1 cellular context compared by ENCODE assay signal in the genomic region with DNA sequence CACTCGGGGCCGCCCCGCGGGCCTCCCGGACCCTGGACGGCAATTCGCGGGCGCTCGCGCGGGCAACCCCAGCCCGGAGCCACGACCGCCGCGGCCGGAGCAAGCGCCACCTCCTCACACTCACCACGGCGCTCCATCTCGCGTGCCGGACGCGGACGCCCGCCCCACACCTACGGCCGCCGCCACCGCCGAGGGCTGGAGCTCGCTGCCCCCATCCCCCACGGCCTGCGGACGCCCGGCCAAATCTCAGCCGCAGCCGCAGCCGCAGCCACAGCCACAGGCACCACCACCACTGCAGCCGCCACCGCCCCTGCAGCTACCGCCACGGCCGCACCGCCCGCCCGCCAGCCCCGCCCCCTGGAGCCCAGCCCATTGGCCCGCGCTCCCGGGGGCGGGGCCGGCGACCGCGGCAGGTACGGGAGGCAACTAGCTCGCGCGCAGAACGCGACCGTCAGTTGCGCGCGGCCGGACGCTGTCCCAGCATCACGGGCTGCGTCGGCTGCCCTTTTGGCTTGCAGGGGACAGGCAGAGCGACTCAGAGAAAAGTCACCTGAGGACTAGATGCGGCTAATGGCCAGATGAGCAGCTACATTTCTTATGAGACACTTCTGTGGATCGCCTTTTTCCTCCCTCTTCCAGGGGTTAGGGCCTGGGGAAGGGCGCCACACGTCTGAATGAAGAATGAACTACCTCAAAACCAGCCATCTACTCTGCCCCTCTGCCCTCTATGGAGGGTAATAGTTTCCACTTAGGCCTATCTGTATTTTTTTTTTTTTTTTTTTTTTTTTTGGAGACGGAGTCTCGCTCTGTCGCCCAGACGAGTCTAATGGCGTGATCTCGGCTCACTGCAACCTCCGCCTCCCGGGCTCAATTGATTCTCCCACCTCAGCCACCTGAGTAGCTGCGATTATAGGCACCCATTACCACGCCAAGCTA.
TF ChIP-seq lines count a peak whose summit lies in the region.

A gene with protein sequence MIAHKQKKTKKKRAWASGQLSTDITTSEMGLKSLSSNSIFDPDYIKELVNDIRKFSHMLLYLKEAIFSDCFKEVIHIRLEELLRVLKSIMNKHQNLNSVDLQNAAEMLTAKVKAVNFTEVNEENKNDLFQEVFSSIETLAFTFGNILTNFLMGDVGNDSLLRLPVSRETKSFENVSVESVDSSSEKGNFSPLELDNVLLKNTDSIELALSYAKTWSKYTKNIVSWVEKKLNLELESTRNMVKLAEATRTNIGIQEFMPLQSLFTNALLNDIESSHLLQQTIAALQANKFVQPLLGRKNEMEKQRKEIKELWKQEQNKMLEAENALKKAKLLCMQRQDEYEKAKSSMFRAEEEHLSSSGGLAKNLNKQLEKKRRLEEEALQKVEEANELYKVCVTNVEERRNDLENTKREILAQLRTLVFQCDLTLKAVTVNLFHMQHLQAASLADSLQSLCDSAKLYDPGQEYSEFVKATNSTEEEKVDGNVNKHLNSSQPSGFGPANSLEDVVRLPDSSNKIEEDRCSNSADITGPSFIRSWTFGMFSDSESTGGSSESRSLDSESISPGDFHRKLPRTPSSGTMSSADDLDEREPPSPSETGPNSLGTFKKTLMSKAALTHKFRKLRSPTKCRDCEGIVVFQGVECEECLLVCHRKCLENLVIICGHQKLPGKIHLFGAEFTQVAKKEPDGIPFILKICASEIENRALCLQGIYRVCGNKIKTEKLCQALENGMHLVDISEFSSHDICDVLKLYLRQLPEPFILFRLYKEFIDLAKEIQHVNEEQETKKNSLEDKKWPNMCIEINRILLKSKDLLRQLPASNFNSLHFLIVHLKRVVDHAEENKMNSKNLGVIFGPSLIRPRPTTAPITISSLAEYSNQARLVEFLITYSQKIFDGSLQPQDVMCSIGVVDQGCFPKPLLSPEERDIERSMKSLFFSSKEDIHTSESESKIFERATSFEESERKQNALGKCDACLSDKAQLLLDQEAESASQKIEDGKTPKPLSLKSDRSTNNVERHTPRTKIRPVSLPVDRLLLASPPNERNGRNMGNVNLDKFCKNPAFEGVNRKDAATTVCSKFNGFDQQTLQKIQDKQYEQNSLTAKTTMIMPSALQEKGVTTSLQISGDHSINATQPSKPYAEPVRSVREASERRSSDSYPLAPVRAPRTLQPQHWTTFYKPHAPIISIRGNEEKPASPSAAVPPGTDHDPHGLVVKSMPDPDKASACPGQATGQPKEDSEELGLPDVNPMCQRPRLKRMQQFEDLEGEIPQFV (minus strand): TSS at position 294 of the 936 bp plus-strand sequence. CDS start 5,973 bp downstream, outside the sequence.

TF ChIP-seq in HepG2, 621 proteins besides CTCF, POLR2A, EP300 and RAD21 (continued from another document and continues in another):
- no peak for TF ChIP-seq CC2D1A (CRISPR knock-in tag; IDR thresholded peaks at IDR 0.05)
- TF ChIP-seq CBX1 (IDR thresholded peaks at IDR 0.05; ENCODE audit: low read depth), result peak; percentile 42
- peak; percentile 82 for TF ChIP-seq SAP130 (CRISPR knock-in tag; IDR thresholded peaks at IDR 0.05; ENCODE audit: low read depth)
- TF ChIP-seq SKI (IDR thresholded peaks at IDR 0.05; ENCODE audit: partially characterized antibody), result peak; percentile 33
- no peak for TF ChIP-seq ZNF10 (CRISPR knock-in tag; IDR thresholded peaks at IDR 0.05; ENCODE audit: borderline replicate concordance, low read depth)
- TF ChIP-seq HDAC1 (CRISPR knock-in tag; IDR thresholded peaks at IDR 0.05), result peak; percentile 56; the same call in 1 of the 2 replicates
- TF ChIP-seq, protein P1, sequence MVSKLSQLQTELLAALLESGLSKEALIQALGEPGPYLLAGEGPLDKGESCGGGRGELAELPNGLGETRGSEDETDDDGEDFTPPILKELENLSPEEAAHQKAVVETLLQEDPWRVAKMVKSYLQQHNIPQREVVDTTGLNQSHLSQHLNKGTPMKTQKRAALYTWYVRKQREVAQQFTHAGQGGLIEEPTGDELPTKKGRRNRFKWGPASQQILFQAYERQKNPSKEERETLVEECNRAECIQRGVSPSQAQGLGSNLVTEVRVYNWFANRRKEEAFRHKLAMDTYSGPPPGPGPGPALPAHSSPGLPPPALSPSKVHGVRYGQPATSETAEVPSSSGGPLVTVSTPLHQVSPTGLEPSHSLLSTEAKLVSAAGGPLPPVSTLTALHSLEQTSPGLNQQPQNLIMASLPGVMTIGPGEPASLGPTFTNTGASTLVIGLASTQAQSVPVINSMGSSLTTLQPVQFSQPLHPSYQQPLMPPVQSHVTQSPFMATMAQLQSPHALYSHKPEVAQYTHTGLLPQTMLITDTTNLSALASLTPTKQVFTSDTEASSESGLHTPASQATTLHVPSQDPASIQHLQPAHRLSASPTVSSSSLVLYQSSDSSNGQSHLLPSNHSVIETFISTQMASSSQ (IDR thresholded peaks at IDR 0.05; ENCODE audit: low read depth), result no peak
- TF ChIP-seq, protein P1 (CRISPR knock-in tag; IDR thresholded peaks at IDR 0.05; ENCODE audit: borderline replicate concordance), result no peak
- no peak for TF ChIP-seq ZBTB20 (CRISPR knock-in tag; IDR thresholded peaks at IDR 0.05; ENCODE audit: borderline replicate concordance, low read depth)
- peak; percentile 66; the same call in 1 of the 2 replicates for TF ChIP-seq ZNF441 (CRISPR knock-in tag; IDR thresholded peaks at IDR 0.05; ENCODE audit: borderline replicate concordance)
- TF ChIP-seq RBFOX2 (IDR thresholded peaks at IDR 0.05; ENCODE audit: low read depth, low read length), result peak; percentile 78
- 0 out of 2 replicates have a peak, but pooled peaks have one; percentile 22 for TF ChIP-seq CHD2 (IDR thresholded peaks at IDR 0.05; ENCODE audit: low read depth, low read length)
- TF ChIP-seq ZNF782 (CRISPR knock-in tag; IDR thresholded peaks at IDR 0.05; ENCODE audit: borderline replicate concordance), result no peak
- TF ChIP-seq, protein P2, sequence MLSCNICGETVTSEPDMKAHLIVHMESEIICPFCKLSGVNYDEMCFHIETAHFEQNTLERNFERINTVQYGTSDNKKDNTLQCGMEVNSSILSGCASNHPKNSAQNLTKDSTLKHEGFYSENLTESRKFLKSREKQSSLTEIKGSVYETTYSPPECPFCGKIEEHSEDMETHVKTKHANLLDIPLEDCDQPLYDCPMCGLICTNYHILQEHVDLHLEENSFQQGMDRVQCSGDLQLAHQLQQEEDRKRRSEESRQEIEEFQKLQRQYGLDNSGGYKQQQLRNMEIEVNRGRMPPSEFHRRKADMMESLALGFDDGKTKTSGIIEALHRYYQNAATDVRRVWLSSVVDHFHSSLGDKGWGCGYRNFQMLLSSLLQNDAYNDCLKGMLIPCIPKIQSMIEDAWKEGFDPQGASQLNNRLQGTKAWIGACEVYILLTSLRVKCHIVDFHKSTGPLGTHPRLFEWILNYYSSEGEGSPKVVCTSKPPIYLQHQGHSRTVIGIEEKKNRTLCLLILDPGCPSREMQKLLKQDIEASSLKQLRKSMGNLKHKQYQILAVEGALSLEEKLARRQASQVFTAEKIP (CRISPR knock-in tag; IDR thresholded peaks at IDR 0.05; ENCODE audit: borderline replicate concordance), result no peak
- TF ChIP-seq, protein P3, sequence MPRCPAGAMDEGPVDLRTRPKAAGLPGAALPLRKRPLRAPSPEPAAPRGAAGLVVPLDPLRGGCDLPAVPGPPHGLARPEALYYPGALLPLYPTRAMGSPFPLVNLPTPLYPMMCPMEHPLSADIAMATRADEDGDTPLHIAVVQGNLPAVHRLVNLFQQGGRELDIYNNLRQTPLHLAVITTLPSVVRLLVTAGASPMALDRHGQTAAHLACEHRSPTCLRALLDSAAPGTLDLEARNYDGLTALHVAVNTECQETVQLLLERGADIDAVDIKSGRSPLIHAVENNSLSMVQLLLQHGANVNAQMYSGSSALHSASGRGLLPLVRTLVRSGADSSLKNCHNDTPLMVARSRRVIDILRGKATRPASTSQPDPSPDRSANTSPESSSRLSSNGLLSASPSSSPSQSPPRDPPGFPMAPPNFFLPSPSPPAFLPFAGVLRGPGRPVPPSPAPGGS (CRISPR knock-in tag; IDR thresholded peaks at IDR 0.05), result peak; percentile 83; the same call in 1 of the 2 replicates
- TF ChIP-seq, protein P4, sequence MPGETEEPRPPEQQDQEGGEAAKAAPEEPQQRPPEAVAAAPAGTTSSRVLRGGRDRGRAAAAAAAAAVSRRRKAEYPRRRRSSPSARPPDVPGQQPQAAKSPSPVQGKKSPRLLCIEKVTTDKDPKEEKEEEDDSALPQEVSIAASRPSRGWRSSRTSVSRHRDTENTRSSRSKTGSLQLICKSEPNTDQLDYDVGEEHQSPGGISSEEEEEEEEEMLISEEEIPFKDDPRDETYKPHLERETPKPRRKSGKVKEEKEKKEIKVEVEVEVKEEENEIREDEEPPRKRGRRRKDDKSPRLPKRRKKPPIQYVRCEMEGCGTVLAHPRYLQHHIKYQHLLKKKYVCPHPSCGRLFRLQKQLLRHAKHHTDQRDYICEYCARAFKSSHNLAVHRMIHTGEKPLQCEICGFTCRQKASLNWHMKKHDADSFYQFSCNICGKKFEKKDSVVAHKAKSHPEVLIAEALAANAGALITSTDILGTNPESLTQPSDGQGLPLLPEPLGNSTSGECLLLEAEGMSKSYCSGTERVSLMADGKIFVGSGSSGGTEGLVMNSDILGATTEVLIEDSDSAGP (CRISPR knock-in tag; IDR thresholded peaks at IDR 0.05; ENCODE audit: borderline replicate concordance), result peak; percentile 53
- 0 out of 2 replicates have a peak, but pooled peaks have one; percentile 24 for TF ChIP-seq ZNF350 (CRISPR knock-in tag; IDR thresholded peaks at IDR 0.05; ENCODE audit: borderline replicate concordance, low read depth)
- TF ChIP-seq GATAD2A (CRISPR knock-in tag; IDR thresholded peaks at IDR 0.05), result peak; percentile 26; the same call in 1 of the 2 replicates
- TF ChIP-seq ZNF83 (CRISPR knock-in tag; IDR thresholded peaks at IDR 0.05; ENCODE audit: borderline replicate concordance), result no peak
- no peak for TF ChIP-seq ZMYM3 (CRISPR knock-in tag; IDR thresholded peaks at IDR 0.05)
- TF ChIP-seq YEATS4 (CRISPR knock-in tag; IDR thresholded peaks at IDR 0.05; ENCODE audit: borderline replicate concordance), result 0 out of 2 replicates have a peak, but pooled peaks have one; percentile 48
- TF ChIP-seq, protein P5, sequence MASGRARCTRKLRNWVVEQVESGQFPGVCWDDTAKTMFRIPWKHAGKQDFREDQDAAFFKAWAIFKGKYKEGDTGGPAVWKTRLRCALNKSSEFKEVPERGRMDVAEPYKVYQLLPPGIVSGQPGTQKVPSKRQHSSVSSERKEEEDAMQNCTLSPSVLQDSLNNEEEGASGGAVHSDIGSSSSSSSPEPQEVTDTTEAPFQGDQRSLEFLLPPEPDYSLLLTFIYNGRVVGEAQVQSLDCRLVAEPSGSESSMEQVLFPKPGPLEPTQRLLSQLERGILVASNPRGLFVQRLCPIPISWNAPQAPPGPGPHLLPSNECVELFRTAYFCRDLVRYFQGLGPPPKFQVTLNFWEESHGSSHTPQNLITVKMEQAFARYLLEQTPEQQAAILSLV (CRISPR knock-in tag; IDR thresholded peaks at IDR 0.05; ENCODE audit: borderline replicate concordance), result peak; percentile 72; the same call in 1 of the 2 replicates
- no peak for TF ChIP-seq ZNF337 (CRISPR knock-in tag; IDR thresholded peaks at IDR 0.05; ENCODE audit: borderline replicate concordance, low read depth)
- TF ChIP-seq TAF1 (CRISPR knock-in tag; IDR thresholded peaks at IDR 0.05), result peak; percentile 83
- peak; percentile 91 for TF ChIP-seq ASH2L (IDR thresholded peaks at IDR 0.05; ENCODE audit: insufficient read length, low read depth, low read length)
- TF ChIP-seq HOXD1 (CRISPR knock-in tag; IDR thresholded peaks at IDR 0.05), result 0 out of 2 replicates have a peak, but pooled peaks have one; percentile 8
- TF ChIP-seq ZBTB1 (CRISPR knock-in tag; IDR thresholded peaks at IDR 0.05; ENCODE audit: borderline replicate concordance), result no peak
- TF ChIP-seq, protein P6, sequence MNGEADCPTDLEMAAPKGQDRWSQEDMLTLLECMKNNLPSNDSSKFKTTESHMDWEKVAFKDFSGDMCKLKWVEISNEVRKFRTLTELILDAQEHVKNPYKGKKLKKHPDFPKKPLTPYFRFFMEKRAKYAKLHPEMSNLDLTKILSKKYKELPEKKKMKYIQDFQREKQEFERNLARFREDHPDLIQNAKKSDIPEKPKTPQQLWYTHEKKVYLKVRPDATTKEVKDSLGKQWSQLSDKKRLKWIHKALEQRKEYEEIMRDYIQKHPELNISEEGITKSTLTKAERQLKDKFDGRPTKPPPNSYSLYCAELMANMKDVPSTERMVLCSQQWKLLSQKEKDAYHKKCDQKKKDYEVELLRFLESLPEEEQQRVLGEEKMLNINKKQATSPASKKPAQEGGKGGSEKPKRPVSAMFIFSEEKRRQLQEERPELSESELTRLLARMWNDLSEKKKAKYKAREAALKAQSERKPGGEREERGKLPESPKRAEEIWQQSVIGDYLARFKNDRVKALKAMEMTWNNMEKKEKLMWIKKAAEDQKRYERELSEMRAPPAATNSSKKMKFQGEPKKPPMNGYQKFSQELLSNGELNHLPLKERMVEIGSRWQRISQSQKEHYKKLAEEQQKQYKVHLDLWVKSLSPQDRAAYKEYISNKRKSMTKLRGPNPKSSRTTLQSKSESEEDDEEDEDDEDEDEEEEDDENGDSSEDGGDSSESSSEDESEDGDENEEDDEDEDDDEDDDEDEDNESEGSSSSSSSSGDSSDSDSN (CRISPR knock-in tag; IDR thresholded peaks at IDR 0.05), result peak; percentile 87; the same call in 1 of the 2 replicates
- peak; percentile 38; the same call in 1 of the 2 replicates for TF ChIP-seq REPIN1 (CRISPR knock-in tag; IDR thresholded peaks at IDR 0.05; ENCODE audit: borderline replicate concordance, low read depth)
- TF ChIP-seq, protein P7, sequence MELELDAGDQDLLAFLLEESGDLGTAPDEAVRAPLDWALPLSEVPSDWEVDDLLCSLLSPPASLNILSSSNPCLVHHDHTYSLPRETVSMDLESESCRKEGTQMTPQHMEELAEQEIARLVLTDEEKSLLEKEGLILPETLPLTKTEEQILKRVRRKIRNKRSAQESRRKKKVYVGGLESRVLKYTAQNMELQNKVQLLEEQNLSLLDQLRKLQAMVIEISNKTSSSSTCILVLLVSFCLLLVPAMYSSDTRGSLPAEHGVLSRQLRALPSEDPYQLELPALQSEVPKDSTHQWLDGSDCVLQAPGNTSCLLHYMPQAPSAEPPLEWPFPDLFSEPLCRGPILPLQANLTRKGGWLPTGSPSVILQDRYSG (CRISPR knock-in tag; IDR thresholded peaks at IDR 0.05), result no peak
- TF ChIP-seq, protein P8, sequence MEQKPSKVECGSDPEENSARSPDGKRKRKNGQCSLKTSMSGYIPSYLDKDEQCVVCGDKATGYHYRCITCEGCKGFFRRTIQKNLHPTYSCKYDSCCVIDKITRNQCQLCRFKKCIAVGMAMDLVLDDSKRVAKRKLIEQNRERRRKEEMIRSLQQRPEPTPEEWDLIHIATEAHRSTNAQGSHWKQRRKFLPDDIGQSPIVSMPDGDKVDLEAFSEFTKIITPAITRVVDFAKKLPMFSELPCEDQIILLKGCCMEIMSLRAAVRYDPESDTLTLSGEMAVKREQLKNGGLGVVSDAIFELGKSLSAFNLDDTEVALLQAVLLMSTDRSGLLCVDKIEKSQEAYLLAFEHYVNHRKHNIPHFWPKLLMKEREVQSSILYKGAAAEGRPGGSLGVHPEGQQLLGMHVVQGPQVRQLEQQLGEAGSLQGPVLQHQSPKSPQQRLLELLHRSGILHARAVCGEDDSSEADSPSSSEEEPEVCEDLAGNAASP (CRISPR knock-in tag; IDR thresholded peaks at IDR 0.05; ENCODE audit: borderline replicate concordance), result peak; percentile 57; the same call in 1 of the 2 replicates
